ENCODE assay signal across 1 cellular context in the genomic region with DNA sequence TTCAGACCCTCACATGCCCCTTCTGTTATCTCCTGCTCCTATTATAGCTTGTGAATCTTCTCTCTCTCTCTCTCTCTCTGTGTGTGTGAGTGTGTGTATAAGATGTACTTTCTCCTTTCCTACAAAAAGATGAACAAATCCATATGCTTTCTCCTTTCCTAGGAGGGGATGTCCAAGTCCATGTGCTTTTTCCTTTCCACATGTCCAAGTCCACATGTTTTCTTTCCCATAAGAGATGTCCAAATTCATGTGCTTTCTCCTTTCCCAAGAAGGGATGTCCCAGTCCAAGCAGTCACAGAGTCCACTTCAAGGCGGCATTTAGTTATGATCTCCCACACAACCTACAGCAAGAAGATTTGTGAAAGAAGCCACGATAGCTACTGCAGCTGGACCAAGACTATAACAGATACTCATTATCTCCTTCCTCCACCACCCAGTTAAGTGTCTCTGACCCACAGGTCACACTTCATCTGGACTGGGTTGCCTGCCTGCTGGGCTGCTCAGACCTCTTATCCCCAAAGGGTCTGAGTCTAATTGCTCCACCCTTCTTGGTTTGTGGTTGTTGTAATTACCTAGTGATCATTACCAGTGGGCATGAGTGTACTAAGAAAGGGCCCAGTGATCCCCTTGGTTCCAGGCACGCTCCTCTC.
TF ChIP-seq lines count a peak whose summit lies in the region.

No MANE protein-coding gene starts in this region.

TF ChIP-seq in K562, 482 proteins besides CTCF, POLR2A, EP300 and RAD21 (continues in another document):
- TF ChIP-seq PHTF2 (CRISPR knock-in tag; IDR thresholded peaks at IDR 0.05) (no peak), MTA3 (IDR thresholded peaks at IDR 0.05; ENCODE audit: borderline replicate concordance) (no peak), MECOM (CRISPR knock-in tag; IDR thresholded peaks at IDR 0.05) (no peak), PCBP1 (IDR thresholded peaks at IDR 0.05; ENCODE audit: low read depth, low read length, poor library complexity, severe bottlenecking) (no peak), MEF2A (IDR thresholded peaks at IDR 0.05; ENCODE audit: control insufficient read depth, low read depth, low read length) (no peak), NFIC (IDR thresholded peaks at IDR 0.05) (peak; percentile 52; the same call in 1 of the 2 replicates), ZNF134 (CRISPR knock-in tag; conservative IDR thresholded peaks at IDR 0.05) (no peak), TEAD4 (IDR thresholded peaks at IDR 0.05; ENCODE audit: low read length) (peak; percentile 97), TEAD4 (CRISPR knock-in tag; IDR thresholded peaks at IDR 0.05; ENCODE audit: borderline replicate concordance) (no peak), ZKSCAN8 (CRISPR knock-in tag; IDR thresholded peaks at IDR 0.05) (peak; percentile 77; the same call in 1 of the 2 replicates), SNRNP70 (optimal IDR thresholded peaks at IDR 0.05; ENCODE audit: low read depth, low read length) (no peak), XRCC4 (IDR thresholded peaks at IDR 0.05; ENCODE audit: extremely low read depth, insufficient read depth, insufficient read length) (no peak), YY1 (IDR thresholded peaks at IDR 0.05; ENCODE audit: borderline replicate concordance in 1 of 3, control insufficient read depth in 1 of 3, extremely low read depth in 1 of 3, insufficient read depth in 3 of 3, insufficient read length in 1 of 3, insufficient replicate concordance in 2 of 3, low read depth in 1 of 3, low read length in 2 of 3) (no peak), ZNF140 (CRISPR knock-in tag; IDR thresholded peaks at IDR 0.05) (no peak), CEBPG (CRISPR knock-in tag; IDR thresholded peaks at IDR 0.05) (0 out of 2 replicates have a peak, but pooled peaks have one; percentile 12), CEBPG (tag; conservative IDR thresholded peaks at IDR 0.05 in 1 of 2, IDR thresholded peaks at IDR 0.05 in 1 of 2) (no peak), SRSF3 (IDR thresholded peaks at IDR 0.05; ENCODE audit: insufficient read depth, low read length) (no peak), CBFA2T3 (IDR thresholded peaks at IDR 0.05) (peak; percentile 93), POLR2H (tag; IDR thresholded peaks at IDR 0.05; ENCODE audit: low read depth) (no peak), ZNF354B (CRISPR knock-in tag; IDR thresholded peaks at IDR 0.05) (no peak), ZFP1 (CRISPR knock-in tag; IDR thresholded peaks at IDR 0.05) (no peak), RBM25 (IDR thresholded peaks at IDR 0.05; ENCODE audit: low read depth, low read length, severe bottlenecking) (no peak), RBM39 (optimal IDR thresholded peaks at IDR 0.05; ENCODE audit: low read depth, low read length) (no peak), ZNF584 (CRISPR knock-in tag; IDR thresholded peaks at IDR 0.05; ENCODE audit: low read depth) (peak; percentile 94), BDP1 (IDR thresholded peaks at IDR 0.05; ENCODE audit: insufficient read depth, insufficient read length) (no peak), HDAC1 (IDR thresholded peaks at IDR 0.05) (no peak), FOXA3 (CRISPR knock-in tag; conservative IDR thresholded peaks at IDR 0.05 in 1 of 2, IDR thresholded peaks at IDR 0.05 in 1 of 2) (peak in 1 of 2 experiments; percentile 60; a peak in 1 of 4 replicates), ZNF253 (CRISPR knock-in tag; conservative IDR thresholded peaks at IDR 0.05) (no peak), ARID1B (IDR thresholded peaks at IDR 0.05) (peak; percentile 78), ZNF165 (CRISPR knock-in tag; IDR thresholded peaks at IDR 0.05; ENCODE audit: borderline replicate concordance) (no peak), NCOA6 (IDR thresholded peaks at IDR 0.05) (no peak)
- TF ChIP-seq, protein P1, sequence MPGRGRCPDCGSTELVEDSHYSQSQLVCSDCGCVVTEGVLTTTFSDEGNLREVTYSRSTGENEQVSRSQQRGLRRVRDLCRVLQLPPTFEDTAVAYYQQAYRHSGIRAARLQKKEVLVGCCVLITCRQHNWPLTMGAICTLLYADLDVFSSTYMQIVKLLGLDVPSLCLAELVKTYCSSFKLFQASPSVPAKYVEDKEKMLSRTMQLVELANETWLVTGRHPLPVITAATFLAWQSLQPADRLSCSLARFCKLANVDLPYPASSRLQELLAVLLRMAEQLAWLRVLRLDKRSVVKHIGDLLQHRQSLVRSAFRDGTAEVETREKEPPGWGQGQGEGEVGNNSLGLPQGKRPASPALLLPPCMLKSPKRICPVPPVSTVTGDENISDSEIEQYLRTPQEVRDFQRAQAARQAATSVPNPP (IDR thresholded peaks at IDR 0.05; ENCODE audit: borderline replicate concordance, insufficient read depth, insufficient read length): no peak
- TF ChIP-seq, protein P2, sequence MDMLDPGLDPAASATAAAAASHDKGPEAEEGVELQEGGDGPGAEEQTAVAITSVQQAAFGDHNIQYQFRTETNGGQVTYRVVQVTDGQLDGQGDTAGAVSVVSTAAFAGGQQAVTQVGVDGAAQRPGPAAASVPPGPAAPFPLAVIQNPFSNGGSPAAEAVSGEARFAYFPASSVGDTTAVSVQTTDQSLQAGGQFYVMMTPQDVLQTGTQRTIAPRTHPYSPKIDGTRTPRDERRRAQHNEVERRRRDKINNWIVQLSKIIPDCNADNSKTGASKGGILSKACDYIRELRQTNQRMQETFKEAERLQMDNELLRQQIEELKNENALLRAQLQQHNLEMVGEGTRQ (CRISPR knock-in tag; IDR thresholded peaks at IDR 0.05): no peak
- TF ChIP-seq, protein P3, sequence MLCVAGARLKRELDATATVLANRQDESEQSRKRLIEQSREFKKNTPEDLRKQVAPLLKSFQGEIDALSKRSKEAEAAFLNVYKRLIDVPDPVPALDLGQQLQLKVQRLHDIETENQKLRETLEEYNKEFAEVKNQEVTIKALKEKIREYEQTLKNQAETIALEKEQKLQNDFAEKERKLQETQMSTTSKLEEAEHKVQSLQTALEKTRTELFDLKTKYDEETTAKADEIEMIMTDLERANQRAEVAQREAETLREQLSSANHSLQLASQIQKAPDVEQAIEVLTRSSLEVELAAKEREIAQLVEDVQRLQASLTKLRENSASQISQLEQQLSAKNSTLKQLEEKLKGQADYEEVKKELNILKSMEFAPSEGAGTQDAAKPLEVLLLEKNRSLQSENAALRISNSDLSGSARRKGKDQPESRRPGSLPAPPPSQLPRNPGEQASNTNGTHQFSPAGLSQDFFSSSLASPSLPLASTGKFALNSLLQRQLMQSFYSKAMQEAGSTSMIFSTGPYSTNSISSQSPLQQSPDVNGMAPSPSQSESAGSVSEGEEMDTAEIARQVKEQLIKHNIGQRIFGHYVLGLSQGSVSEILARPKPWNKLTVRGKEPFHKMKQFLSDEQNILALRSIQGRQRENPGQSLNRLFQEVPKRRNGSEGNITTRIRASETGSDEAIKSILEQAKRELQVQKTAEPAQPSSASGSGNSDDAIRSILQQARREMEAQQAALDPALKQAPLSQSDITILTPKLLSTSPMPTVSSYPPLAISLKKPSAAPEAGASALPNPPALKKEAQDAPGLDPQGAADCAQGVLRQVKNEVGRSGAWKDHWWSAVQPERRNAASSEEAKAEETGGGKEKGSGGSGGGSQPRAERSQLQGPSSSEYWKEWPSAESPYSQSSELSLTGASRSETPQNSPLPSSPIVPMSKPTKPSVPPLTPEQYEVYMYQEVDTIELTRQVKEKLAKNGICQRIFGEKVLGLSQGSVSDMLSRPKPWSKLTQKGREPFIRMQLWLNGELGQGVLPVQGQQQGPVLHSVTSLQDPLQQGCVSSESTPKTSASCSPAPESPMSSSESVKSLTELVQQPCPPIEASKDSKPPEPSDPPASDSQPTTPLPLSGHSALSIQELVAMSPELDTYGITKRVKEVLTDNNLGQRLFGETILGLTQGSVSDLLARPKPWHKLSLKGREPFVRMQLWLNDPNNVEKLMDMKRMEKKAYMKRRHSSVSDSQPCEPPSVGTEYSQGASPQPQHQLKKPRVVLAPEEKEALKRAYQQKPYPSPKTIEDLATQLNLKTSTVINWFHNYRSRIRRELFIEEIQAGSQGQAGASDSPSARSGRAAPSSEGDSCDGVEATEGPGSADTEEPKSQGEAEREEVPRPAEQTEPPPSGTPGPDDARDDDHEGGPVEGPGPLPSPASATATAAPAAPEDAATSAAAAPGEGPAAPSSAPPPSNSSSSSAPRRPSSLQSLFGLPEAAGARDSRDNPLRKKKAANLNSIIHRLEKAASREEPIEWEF (CRISPR knock-in tag; IDR thresholded peaks at IDR 0.05): no peak
- TF ChIP-seq, protein P4, sequence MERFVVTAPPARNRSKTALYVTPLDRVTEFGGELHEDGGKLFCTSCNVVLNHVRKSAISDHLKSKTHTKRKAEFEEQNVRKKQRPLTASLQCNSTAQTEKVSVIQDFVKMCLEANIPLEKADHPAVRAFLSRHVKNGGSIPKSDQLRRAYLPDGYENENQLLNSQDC (CRISPR knock-in tag; IDR thresholded peaks at IDR 0.05): no peak
- TF ChIP-seq, protein P5, sequence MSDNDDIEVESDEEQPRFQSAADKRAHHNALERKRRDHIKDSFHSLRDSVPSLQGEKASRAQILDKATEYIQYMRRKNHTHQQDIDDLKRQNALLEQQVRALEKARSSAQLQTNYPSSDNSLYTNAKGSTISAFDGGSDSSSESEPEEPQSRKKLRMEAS (CRISPR knock-in tag; IDR thresholded peaks at IDR 0.05): peak; percentile 74
- TF ChIP-seq, protein P6, sequence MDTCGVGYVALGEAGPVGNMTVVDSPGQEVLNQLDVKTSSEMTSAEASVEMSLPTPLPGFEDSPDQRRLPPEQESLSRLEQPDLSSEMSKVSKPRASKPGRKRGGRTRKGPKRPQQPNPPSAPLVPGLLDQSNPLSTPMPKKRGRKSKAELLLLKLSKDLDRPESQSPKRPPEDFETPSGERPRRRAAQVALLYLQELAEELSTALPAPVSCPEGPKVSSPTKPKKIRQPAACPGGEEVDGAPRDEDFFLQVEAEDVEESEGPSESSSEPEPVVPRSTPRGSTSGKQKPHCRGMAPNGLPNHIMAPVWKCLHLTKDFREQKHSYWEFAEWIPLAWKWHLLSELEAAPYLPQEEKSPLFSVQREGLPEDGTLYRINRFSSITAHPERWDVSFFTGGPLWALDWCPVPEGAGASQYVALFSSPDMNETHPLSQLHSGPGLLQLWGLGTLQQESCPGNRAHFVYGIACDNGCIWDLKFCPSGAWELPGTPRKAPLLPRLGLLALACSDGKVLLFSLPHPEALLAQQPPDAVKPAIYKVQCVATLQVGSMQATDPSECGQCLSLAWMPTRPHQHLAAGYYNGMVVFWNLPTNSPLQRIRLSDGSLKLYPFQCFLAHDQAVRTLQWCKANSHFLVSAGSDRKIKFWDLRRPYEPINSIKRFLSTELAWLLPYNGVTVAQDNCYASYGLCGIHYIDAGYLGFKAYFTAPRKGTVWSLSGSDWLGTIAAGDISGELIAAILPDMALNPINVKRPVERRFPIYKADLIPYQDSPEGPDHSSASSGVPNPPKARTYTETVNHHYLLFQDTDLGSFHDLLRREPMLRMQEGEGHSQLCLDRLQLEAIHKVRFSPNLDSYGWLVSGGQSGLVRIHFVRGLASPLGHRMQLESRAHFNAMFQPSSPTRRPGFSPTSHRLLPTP (IDR thresholded peaks at IDR 0.05; ENCODE audit: borderline replicate concordance, extremely low read depth, insufficient read length): no peak
- TF ChIP-seq, protein P7, sequence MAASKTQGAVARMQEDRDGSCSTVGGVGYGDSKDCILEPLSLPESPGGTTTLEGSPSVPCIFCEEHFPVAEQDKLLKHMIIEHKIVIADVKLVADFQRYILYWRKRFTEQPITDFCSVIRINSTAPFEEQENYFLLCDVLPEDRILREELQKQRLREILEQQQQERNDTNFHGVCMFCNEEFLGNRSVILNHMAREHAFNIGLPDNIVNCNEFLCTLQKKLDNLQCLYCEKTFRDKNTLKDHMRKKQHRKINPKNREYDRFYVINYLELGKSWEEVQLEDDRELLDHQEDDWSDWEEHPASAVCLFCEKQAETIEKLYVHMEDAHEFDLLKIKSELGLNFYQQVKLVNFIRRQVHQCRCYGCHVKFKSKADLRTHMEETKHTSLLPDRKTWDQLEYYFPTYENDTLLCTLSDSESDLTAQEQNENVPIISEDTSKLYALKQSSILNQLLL (CRISPR knock-in tag; IDR thresholded peaks at IDR 0.05; ENCODE audit: borderline replicate concordance): no peak
- TF ChIP-seq, protein P8, sequence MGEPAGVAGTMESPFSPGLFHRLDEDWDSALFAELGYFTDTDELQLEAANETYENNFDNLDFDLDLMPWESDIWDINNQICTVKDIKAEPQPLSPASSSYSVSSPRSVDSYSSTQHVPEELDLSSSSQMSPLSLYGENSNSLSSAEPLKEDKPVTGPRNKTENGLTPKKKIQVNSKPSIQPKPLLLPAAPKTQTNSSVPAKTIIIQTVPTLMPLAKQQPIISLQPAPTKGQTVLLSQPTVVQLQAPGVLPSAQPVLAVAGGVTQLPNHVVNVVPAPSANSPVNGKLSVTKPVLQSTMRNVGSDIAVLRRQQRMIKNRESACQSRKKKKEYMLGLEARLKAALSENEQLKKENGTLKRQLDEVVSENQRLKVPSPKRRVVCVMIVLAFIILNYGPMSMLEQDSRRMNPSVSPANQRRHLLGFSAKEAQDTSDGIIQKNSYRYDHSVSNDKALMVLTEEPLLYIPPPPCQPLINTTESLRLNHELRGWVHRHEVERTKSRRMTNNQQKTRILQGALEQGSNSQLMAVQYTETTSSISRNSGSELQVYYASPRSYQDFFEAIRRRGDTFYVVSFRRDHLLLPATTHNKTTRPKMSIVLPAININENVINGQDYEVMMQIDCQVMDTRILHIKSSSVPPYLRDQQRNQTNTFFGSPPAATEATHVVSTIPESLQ (CRISPR knock-in tag; IDR thresholded peaks at IDR 0.05): no peak
- TF ChIP-seq, protein P9, sequence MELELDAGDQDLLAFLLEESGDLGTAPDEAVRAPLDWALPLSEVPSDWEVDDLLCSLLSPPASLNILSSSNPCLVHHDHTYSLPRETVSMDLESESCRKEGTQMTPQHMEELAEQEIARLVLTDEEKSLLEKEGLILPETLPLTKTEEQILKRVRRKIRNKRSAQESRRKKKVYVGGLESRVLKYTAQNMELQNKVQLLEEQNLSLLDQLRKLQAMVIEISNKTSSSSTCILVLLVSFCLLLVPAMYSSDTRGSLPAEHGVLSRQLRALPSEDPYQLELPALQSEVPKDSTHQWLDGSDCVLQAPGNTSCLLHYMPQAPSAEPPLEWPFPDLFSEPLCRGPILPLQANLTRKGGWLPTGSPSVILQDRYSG (tag; conservative IDR thresholded peaks at IDR 0.05; ENCODE audit: low read depth): no peak
- TF ChIP-seq, protein P10, sequence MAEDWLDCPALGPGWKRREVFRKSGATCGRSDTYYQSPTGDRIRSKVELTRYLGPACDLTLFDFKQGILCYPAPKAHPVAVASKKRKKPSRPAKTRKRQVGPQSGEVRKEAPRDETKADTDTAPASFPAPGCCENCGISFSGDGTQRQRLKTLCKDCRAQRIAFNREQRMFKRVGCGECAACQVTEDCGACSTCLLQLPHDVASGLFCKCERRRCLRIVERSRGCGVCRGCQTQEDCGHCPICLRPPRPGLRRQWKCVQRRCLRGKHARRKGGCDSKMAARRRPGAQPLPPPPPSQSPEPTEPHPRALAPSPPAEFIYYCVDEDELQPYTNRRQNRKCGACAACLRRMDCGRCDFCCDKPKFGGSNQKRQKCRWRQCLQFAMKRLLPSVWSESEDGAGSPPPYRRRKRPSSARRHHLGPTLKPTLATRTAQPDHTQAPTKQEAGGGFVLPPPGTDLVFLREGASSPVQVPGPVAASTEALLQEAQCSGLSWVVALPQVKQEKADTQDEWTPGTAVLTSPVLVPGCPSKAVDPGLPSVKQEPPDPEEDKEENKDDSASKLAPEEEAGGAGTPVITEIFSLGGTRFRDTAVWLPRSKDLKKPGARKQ (CRISPR knock-in tag; IDR thresholded peaks at IDR 0.05): no peak
- TF ChIP-seq, protein P11, sequence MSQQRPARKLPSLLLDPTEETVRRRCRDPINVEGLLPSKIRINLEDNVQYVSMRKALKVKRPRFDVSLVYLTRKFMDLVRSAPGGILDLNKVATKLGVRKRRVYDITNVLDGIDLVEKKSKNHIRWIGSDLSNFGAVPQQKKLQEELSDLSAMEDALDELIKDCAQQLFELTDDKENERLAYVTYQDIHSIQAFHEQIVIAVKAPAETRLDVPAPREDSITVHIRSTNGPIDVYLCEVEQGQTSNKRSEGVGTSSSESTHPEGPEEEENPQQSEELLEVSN (IDR thresholded peaks at IDR 0.05; ENCODE audit: borderline replicate concordance in 1 of 2, extremely low read depth in 1 of 2, insufficient read depth in 1 of 2, insufficient read length in 1 of 2, low read depth in 1 of 2, low read length in 1 of 2, poor library complexity in 1 of 2, severe bottlenecking in 1 of 2): no peak
